32 cellular contexts compared by ENCODE assay signal in genomic region chr1:26882696-26883095, GRCh38. TPM values are rescaled to one million over a fixed set of nuclear protein-coding genes. Genes with fewer than 3 reads are reported as not detected.
"Had no signal": no experiment of that assay in that cellular context is flagged by ENCODE, and none has a peak within 500 bp of the region (broad histone marks: within the 10 kb centered on the region; RNA-seq: fewer than 3 reads in every experiment).

No MANE protein-coding gene starts in this region.

- FAIRE-seq: pancreas had no signal

- H3K4me1 ChIP-seq: pancreas, uterus had no signal

- H3K9me3 Mint-ChIP-seq: activated naive CD4-positive, alpha-beta T cell treated with anti-CD3 and anti-CD28 coated beads, Interleukin-2, amount 50 U/mL, for 72 hours; activated T-helper 2 cell treated with anti-CD3 and anti-CD28 coated beads, Interferon-gamma antibody, Interleukin-2, Interleukin-4, amounts not matched to agents 10 μg/mL and 5 μg/mL and 100 μg/mL, durations not matched to agents 14 hours and 24 hours and 36 hours; immature natural killer cell; naive thymus-derived CD4-positive, alpha-beta T cell; type B pancreatic cell had no signal

- H3K27ac Mint-ChIP-seq: activated T-helper 2 cell treated with anti-CD3 and anti-CD28 coated beads, Interferon-gamma antibody, Interleukin-2, Interleukin-4, amounts not matched to agents 10 μg/mL and 5 μg/mL and 100 μg/mL, durations not matched to agents 14 hours and 24 hours and 36 hours; T-helper 17 cell; type B pancreatic cell had no signal

- H3K4me3 Mint-ChIP-seq: immature natural killer cell; naive thymus-derived CD4-positive, alpha-beta T cell; T-helper 17 cell; type B pancreatic cell had no signal

- H3K27me3 ChIP-seq: heart left ventricle, pancreas, right atrium auricular region, uterus had no signal

- H3K9me3 ChIP-seq: heart left ventricle, pancreas, right atrium auricular region, uterus had no signal

- DNase-seq: activated CD4-positive, alpha-beta T cell treated with anti-CD3 and anti-CD28 coated beads for 48 hours; activated CD4-positive, alpha-beta T cell treated with anti-CD3 and anti-CD28 coated beads, Interleukin-2, amount 50 U/mL, for 48 hours; activated CD8-positive, alpha-beta memory T cell treated with anti-CD3 and anti-CD28 coated beads, Interleukin-2, amount 50 U/mL, for 48 hours; activated T-cell treated with anti-CD3 and anti-CD28 coated beads, Interleukin-2, amount 50 U/mL, for 48 hours; amygdala; foreskin fibroblast; heart left ventricle; hypothalamus; immature natural killer cell; midbrain; naive thymus-derived CD4-positive, alpha-beta T cell; nucleus accumbens; pancreas; stimulated activated CD4-positive, alpha-beta T cell treated with anti-CD3 and anti-CD28 coated beads, Interleukin-15, amount 100 ng/mL, for 24 hours; stimulated activated CD4-positive, alpha-beta T cell treated with anti-CD3 and anti-CD28 coated beads, Interleukin-2, amount 100 ng/mL, for 24 hours; stimulated activated naive CD4-positive, alpha-beta T cell treated with Interleukin-2 at 50 U/mL for 16 hours; substantia nigra; T-helper 17 cell; T1000; uterus; WERI-Rb-1 had no signal

- H3K27me3 Mint-ChIP-seq: naive thymus-derived CD4-positive, alpha-beta T cell; T-helper 17 cell; type B pancreatic cell had no signal

- H3K36me3 ChIP-seq: uterus had no signal

- H3K4me3 ChIP-seq: heart left ventricle, pancreas, right atrium auricular region, smooth muscle cell, uterus had no signal

- ATAC-seq: activated CD4-positive, CD25-positive, alpha-beta regulatory T cell treated with anti-CD3 and anti-CD28 coated beads, Interleukin-2, amount 50 U/mL, for 24 hours; activated naive CD4-positive, alpha-beta T cell treated with anti-CD3 and anti-CD28 coated beads, Interleukin-2, amount 50 U/mL, for 72 hours; esophagus mucosa; heart left ventricle; naive thymus-derived CD4-positive, alpha-beta T cell; pancreas; T-helper 17 cell had no signal

- H3K4me2 ChIP-seq: smooth muscle cell had no signal

- H3K27ac ChIP-seq: heart left ventricle, pancreas, right atrium auricular region, uterus, WERI-Rb-1 had no signal

RNA-seq across cellular contexts. Expression of gene SFN, which starts 19.7 kb away (rescaled TPM):
- polyA plus RNA-seq: immature natural killer cell; naive thymus-derived CD4-positive, alpha-beta T cell had no signal

RNA-seq across cellular contexts. Expression of gene NR0B2, which starts 31.1 kb away (rescaled TPM):
- total RNA-seq: activated naive CD4-positive, alpha-beta T cell treated with anti-CD3 and anti-CD28 coated beads, Interleukin-2, amount 50 U/mL, for 72 hours; activated T-helper 2 cell treated with anti-CD3 and anti-CD28 coated beads, Interferon-gamma antibody, Interleukin-2, Interleukin-4, amounts not matched to agents 10 μg/mL and 5 μg/mL and 100 μg/mL, durations not matched to agents 14 hours and 24 hours and 36 hours; esophagus mucosa; kidney epithelial cell; lower leg skin; naive thymus-derived CD4-positive, alpha-beta T cell; pulmonary artery endothelial cell; smooth muscle cell; T-helper 17 cell; uterus had no signal
- polyA plus RNA-seq: immature natural killer cell; naive thymus-derived CD4-positive, alpha-beta T cell; neural cell; smooth muscle cell had no signal
